ENCODE assay signal across 8 cellular contexts in genomic region chr5:65035212-65036206, GRCh38.
DNase-seq lines count a peak whose midpoint lies in the region; ATAC-seq and TF ChIP-seq lines count a peak whose summit lies in the region.

No MANE protein-coding gene starts in this region.

- DNase-seq in NOMO-1 treated with dmso at 0.1 percent for 144 hours (lab: John Stamatoyannopoulos, UW; ENCODE audit: unreplicated experiment) (peak; percentile 64), endodermal cell (peak; percentile 97)
- peak; percentile 59 for DNase-seq in activated CD8-positive, alpha-beta memory T cell treated with anti-CD3 and anti-CD28 coated beads, Interleukin-2, amount 50 U/mL, for 24 hours (ENCODE audit: extremely low read depth)
- peak; percentile 43 for DNase-seq in stimulated activated CD8-positive, alpha-beta memory T cell treated with anti-CD3 and anti-CD28 coated beads, Interleukin-15, amount 100 ng/mL, for 24 hours (ENCODE audit: low read depth)

- peak; percentile 81 for ATAC-seq in GM19395 (IDR thresholded peaks at IDR 0.05; ENCODE audit: unreplicated experiment)
- ATAC-seq in HG03558 (IDR thresholded peaks at IDR 0.05; ENCODE audit: extremely low read depth, unreplicated experiment): peak; percentile 77

- WGBS in endodermal cell (ENCODE audit: insufficient coverage in 1 of 2, insufficient read length in 1 of 2), 2 experiments: 8 to 35% methylated on average over 11 to 67 of the region's 68 CpGs
- WGBS in mesodermal cell (ENCODE audit: insufficient coverage in 2 of 2), 2 experiments: 6 to 9% methylated on average over 49 to 50 of the region's 68 CpGs

- peak overlapping the region; percentile 52 for H3K4me3 Mint-ChIP-seq in endodermal cell

- H3K4me3 ChIP-seq in endodermal cell (ENCODE audit: low read length): peak overlapping the region; percentile 80
- peak overlapping the region; percentile 26 for H3K4me3 ChIP-seq in mesodermal cell (ENCODE audit: extremely low read depth, insufficient read depth, low read length, poor library complexity, severe bottlenecking)

- H3K4me1 ChIP-seq in endodermal cell (ENCODE audit: control insufficient read depth, insufficient read depth, low read length) (peaks cover 15% of the 10 kb centered on the region), mesodermal cell (ENCODE audit: control insufficient read depth, insufficient read depth, low read length, poor library complexity, severe bottlenecking) (peaks cover 23% of the 10 kb centered on the region)

- no peaks in the 10 kb centered on the region for H3K27me3 ChIP-seq in endodermal cell (ENCODE audit: control insufficient read depth, insufficient read depth, low read length, poor library complexity, severe bottlenecking)

- peaks cover 18% of the 10 kb centered on the region for H3K4me1 Mint-ChIP-seq in endodermal cell

- peak overlapping the region; percentile 82 for H3K27ac ChIP-seq in C4-2B
- peak overlapping the region; percentile 91 for H3K27ac ChIP-seq in endodermal cell (ENCODE audit: low read depth, low read length)
- peak overlapping the region; percentile 99 for H3K27ac ChIP-seq in mesodermal cell (ENCODE audit: low read depth, low read length, severe bottlenecking)

- peak overlapping the region; percentile 97 for H3K27ac Mint-ChIP-seq in endodermal cell

- H3K9me3 ChIP-seq in endodermal cell (ENCODE audit: control insufficient read depth, low read length) (no peaks in the 10 kb centered on the region), mesodermal cell (ENCODE audit: control insufficient read depth, low read length) (no peaks in the 10 kb centered on the region)

- TF ChIP-seq CTCF in C4-2B (conservative IDR thresholded peaks at IDR 0.05) (no peak), endodermal cell (conservative IDR thresholded peaks at IDR 0.05) (no peak)

- H3K27me3 Mint-ChIP-seq in endodermal cell (ENCODE audit: insufficient read depth): peaks cover 3% of the 10 kb centered on the region

- H3K9ac ChIP-seq in endodermal cell (ENCODE audit: extremely low read depth, low read length, poor library complexity, severe bottlenecking): peak overlapping the region; percentile 82

- H3K36me3 Mint-ChIP-seq in endodermal cell (ENCODE audit: low read depth): no peaks in the 10 kb centered on the region

- H3K9me3 Mint-ChIP-seq in endodermal cell: no peaks in the 10 kb centered on the region

- no peaks in the 10 kb centered on the region for H3K36me3 ChIP-seq in endodermal cell (ENCODE audit: control insufficient read depth, insufficient read depth, low read length)
- no peaks in the 10 kb centered on the region for H3K36me3 ChIP-seq in mesodermal cell (ENCODE audit: control insufficient read depth, insufficient read depth, low read length)

Comparison
In these comparisons a context has a peak if more than half of its experiments do, and no peak if none do; other contexts are left out.
1. Peak in every context shown above with its lines: DNase-seq, ATAC-seq, H3K4me3 ChIP-seq and H3K27ac ChIP-seq.
2. DNase-seq: peak in every context shown above with its lines; median percentile 97 in endodermal cell; 64 in NOMO-1 treated with dmso at 0.1 percent for 144 hours; 59 in activated CD8-positive, alpha-beta memory T cell treated with anti-CD3 and anti-CD28 coated beads, Interleukin-2, amount 50 U/mL, for 24 hours; 43 in stimulated activated CD8-positive, alpha-beta memory T cell treated with anti-CD3 and anti-CD28 coated beads, Interleukin-15, amount 100 ng/mL, for 24 hours.